ENCODE assay signal across 11 cellular contexts in the genomic region with DNA sequence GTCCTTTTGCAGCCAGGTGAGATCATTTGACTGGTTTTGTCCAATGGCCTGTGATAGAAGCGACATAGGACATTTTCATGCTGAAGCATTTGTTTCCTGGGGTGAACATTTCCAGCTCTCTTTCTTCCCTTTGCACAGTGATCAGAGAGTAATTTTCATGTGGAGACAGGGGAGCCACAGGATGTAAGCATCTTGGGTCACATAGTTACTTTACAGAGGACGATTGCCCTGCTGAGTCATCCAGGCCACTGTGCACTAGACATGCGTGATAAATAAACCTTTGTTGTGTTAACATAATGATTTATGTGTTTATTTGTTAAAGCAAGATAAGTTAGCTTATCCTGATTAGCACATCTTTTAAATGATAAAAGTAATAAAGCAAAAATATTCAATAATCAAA.
DNase-seq lines count a peak whose midpoint lies in the region; ATAC-seq and TF ChIP-seq lines count a peak whose summit lies in the region.
"Had no signal": no experiment of that assay in that cellular context is flagged by ENCODE, and none has a peak within 500 bp of the region (broad histone marks: within the 10 kb centered on the region; RNA-seq: fewer than 3 reads in every experiment).

No MANE protein-coding gene starts in this region.

- no peaks in the 10 kb centered on the region for H3K79me1 ChIP-seq in neuronal stem cell (ENCODE audit: low read depth, low read length)

- H2BK5ac ChIP-seq in neuronal stem cell (ENCODE audit: low read length) = no peak overlapping the region

- H3K23ac ChIP-seq in neuronal stem cell (ENCODE audit: low read depth, low read length, poor library complexity) = no peak overlapping the region

- H4K91ac ChIP-seq in neuronal stem cell (ENCODE audit: low read depth, low read length, poor library complexity) = no peak overlapping the region

- H3K4me1 ChIP-seq in neuronal stem cell (ENCODE audit: control insufficient read depth in 2 of 2, insufficient read depth in 1 of 2, low read depth in 1 of 2, low read length in 2 of 2) = no peaks in the 10 kb centered on the region

- H3K9me3 ChIP-seq in neuronal stem cell (replicated peaks in 1 of 2; ENCODE audit: control insufficient read depth in 2 of 2, insufficient read depth in 1 of 2, low read depth in 1 of 2, low read length in 2 of 2) = no peaks in the 10 kb centered on the region

- in situ Hi-C loops in astrocyte of the cerebellum (cut with HindIII; ENCODE audit: low sequenced_read_pairs) = no loop called here

- H2BK120ac ChIP-seq in neuronal stem cell (ENCODE audit: low read depth, low read length) = no peak overlapping the region

- WGBS in neuronal stem cell (ENCODE audit: extremely low coverage in 2 of 2, insufficient read length in 2 of 2, insufficient replicate concordance in 1 of 2), 2 donors = no CpG with 5 or more reads among the region's 3 CpGs

- TF ChIP-seq CTCF in astrocyte of the cerebellum (IDR thresholded peaks at IDR 0.05; ENCODE audit: low read depth, low read length, missing control alignments) = no peak

- H3K4me3 ChIP-seq in astrocyte of the cerebellum (ENCODE audit: low read depth, low read length) (no peak overlapping the region), neuronal stem cell (ENCODE audit: low read length in 2 of 2) (no peak overlapping the region)

- no peaks in the 10 kb centered on the region for H3K36me3 ChIP-seq in neuronal stem cell (replicated peaks in 1 of 2; ENCODE audit: control insufficient read depth in 2 of 2, insufficient read depth in 2 of 2, low read length in 2 of 2)

- H3K18ac ChIP-seq in neuronal stem cell (ENCODE audit: low read length) = no peak overlapping the region

- H3K9ac ChIP-seq in neuronal stem cell (ENCODE audit: low read depth, low read length, poor library complexity) = no peak overlapping the region

- H2AFZ ChIP-seq in neuronal stem cell (ENCODE audit: low read length) = no peak overlapping the region

- no peak overlapping the region for H3K27ac ChIP-seq in neuronal stem cell (replicated peaks; ENCODE audit: low read length)

- no peak for ATAC-seq in esophagus mucosa
- ATAC-seq: Right ventricle myocardium inferior, sciatic nerve had no signal

- no peak overlapping the region for H3K4me2 ChIP-seq in neuronal stem cell (ENCODE audit: insufficient read depth, low read length, poor library complexity, severe bottlenecking)

- H2BK15ac ChIP-seq in neuronal stem cell (ENCODE audit: low read length) = no peak overlapping the region

- H2AK5ac ChIP-seq in neuronal stem cell (ENCODE audit: low read depth, low read length) = no peak overlapping the region

- H2BK12ac ChIP-seq in neuronal stem cell (ENCODE audit: low read length) = no peak overlapping the region

- H3K14ac ChIP-seq in neuronal stem cell (ENCODE audit: low read length) = no peak overlapping the region

- no peak overlapping the region for H4K8ac ChIP-seq in neuronal stem cell (ENCODE audit: low read depth, low read length)

- H3K4ac ChIP-seq in neuronal stem cell (ENCODE audit: low read length) = no peak overlapping the region

- DNase-seq in AG08395 (ENCODE audit: low spot score) (peak; percentile 54), HS-27A (ENCODE audit: low read depth) (peak; percentile 11), astrocyte of the cerebellum (ENCODE audit: low read depth) (peak; percentile 3), kidney tubule cell (ENCODE audit: low spot score) (peak; percentile 50), neuronal stem cell (ENCODE audit: low spot score) (no peak)
- DNase-seq in activated CD4-positive, alpha-beta T cell treated with anti-CD3 and anti-CD28 coated beads for 4 hours = no peak
- DNase-seq in activated naive CD4-positive, alpha-beta T cell treated with anti-CD3 and anti-CD28 coated beads, Interleukin-2, amount 50 U/mL, for 16 hours = no peak
- DNase-seq: NCI-H510A had no signal

- H3K27me3 ChIP-seq in neuronal stem cell (ENCODE audit: control insufficient read depth in 3 of 3, insufficient read depth in 3 of 3, low read depth in 1 of 3, low read length in 3 of 3) = no peaks in the 10 kb centered on the region

Comparison
In these comparisons a context has a peak if more than half of its experiments do, and no peak if none do; other contexts are left out.
1. DNase-seq: peak in AG08395 (single experiment), HS-27A (single experiment), astrocyte of the cerebellum (single experiment) and kidney tubule cell (single experiment); none in activated CD4-positive, alpha-beta T cell treated with anti-CD3 and anti-CD28 coated beads for 4 hours (0 of 2), neuronal stem cell (single experiment) and activated naive CD4-positive, alpha-beta T cell treated with anti-CD3 and anti-CD28 coated beads, Interleukin-2, amount 50 U/mL, for 16 hours (single experiment).